Comparison of ENCODE assay signal across 15 cellular contexts in genomic region chr10:98382691-98383101, GRCh38. TPM values are rescaled to one million over a fixed set of nuclear protein-coding genes. Genes with fewer than 3 reads are reported as not detected.
DNase-seq lines count a peak whose midpoint lies in the region; ATAC-seq and TF ChIP-seq lines count a peak whose summit lies in the region.
"Had no signal": no experiment of that assay in that cellular context is flagged by ENCODE, and none has a peak within 500 bp of the region (broad histone marks: within the 10 kb centered on the region; RNA-seq: fewer than 3 reads in every experiment).

No MANE protein-coding gene starts in this region.

- peak overlapping the region; percentile 74 for H2AK5ac ChIP-seq in IMR-90 (ENCODE audit: low read depth, low read length)

- peaks cover 9% of the 10 kb centered on the region for H3K4me1 Mint-ChIP-seq in chondrocyte (ENCODE audit: low read depth)
- H3K4me1 Mint-ChIP-seq: B cell; CD4-positive, CD25-positive, alpha-beta regulatory T cell had no signal

- TF ChIP-seq CTCF in IMR-90 (conservative IDR thresholded peaks at IDR 0.05; ENCODE audit: low read depth, low read length) (no peak), chondrocyte (IDR thresholded peaks at IDR 0.05) (no peak), smooth muscle cell (IDR thresholded peaks at IDR 0.05; ENCODE audit: borderline replicate concordance, insufficient read depth, poor library complexity, severe bottlenecking) (no peak)

- H3K27ac Mint-ChIP-seq in chondrocyte (ENCODE audit: unreplicated experiment) = peak overlapping the region; percentile 22
- H3K27ac Mint-ChIP-seq: B cell had no signal

- H4K91ac ChIP-seq in IMR-90 (ENCODE audit: insufficient read depth, low read depth, low read length) = peak overlapping the region; percentile 58

- ATAC-seq in IMR-90 (ENCODE audit: low read depth) (peak; percentile 8), GM21619 (IDR thresholded peaks at IDR 0.05; ENCODE audit: unreplicated experiment) (no peak), HG03175 (IDR thresholded peaks at IDR 0.05; ENCODE audit: unreplicated experiment) (no peak)

- no peak overlapping the region for H3K56ac ChIP-seq in IMR-90 (ENCODE audit: extremely low read depth, insufficient read depth, low read length)

- peak overlapping the region; percentile 49 for H4K5ac ChIP-seq in IMR-90 (ENCODE audit: low read depth, low read length)

- H3K27me3 Mint-ChIP-seq in chondrocyte (ENCODE audit: low read depth) = no peaks in the 10 kb centered on the region
- H3K27me3 Mint-ChIP-seq: B cell; CD4-positive, CD25-positive, alpha-beta regulatory T cell had no signal

- H3K4me3 ChIP-seq in IMR-90 (ENCODE audit: insufficient read depth, low read depth, low read length) (no peak overlapping the region), mesodermal cell (ENCODE audit: extremely low read depth, insufficient read depth, low read length, poor library complexity, severe bottlenecking) (no peak overlapping the region), smooth muscle cell (no peak overlapping the region)
- H3K4me3 ChIP-seq: SJSA1 had no signal

- 90% methylated on average over 2 of the region's 5 CpGs; no CpG with 5 or more reads in 1 of the 2 experiments for WGBS in IMR-90 (ENCODE audit: extremely low coverage in 2 of 2, insufficient read length in 1 of 2), 2 experiments
- WGBS in mesodermal cell (ENCODE audit: insufficient coverage in 2 of 2), 2 experiments = 98 to 100% methylated on average over 4 to 5 of the region's 5 CpGs
- WGBS in smooth muscle cell (ENCODE audit: low lambda C conversion rate) = 53% methylated on average over 5 of the region's 5 CpGs

- peak overlapping the region; percentile 57 to 66; a peak in 3 of 4 replicates for H4K8ac ChIP-seq in IMR-90 (ENCODE audit: low read depth in 2 of 2, low read length in 2 of 2)

- intact Hi-C loops in IMR-90 (cut with micrococcal nuclease) = no loop called here

- peak; percentile 47 for DNase-seq in IMR-90
- no peak for DNase-seq in chondrocyte (ENCODE audit: low spot score)
- DNase-seq in smooth muscle cell (lab: John Stamatoyannopoulos, UW; ENCODE audit: unreplicated experiment) = no peak
- no peak for DNase-seq in stimulated activated CD4-positive, alpha-beta T cell treated with anti-CD3 and anti-CD28 coated beads, Interleukin-1b, Interleukin-23, amount 100 ng/mL, for 48 hours
- DNase-seq: Caco-2; CD4-positive, CD25-positive, alpha-beta regulatory T cell; DMS153; NCI-H1930; NCI-H748 treated with DMSO at 0.1 percent for 48 hours had no signal

- H3K36me3 ChIP-seq in IMR-90 (ENCODE audit: control insufficient read depth, insufficient read depth, low read length) (peaks cover 12% of the 10 kb centered on the region; the same call in 1 of the 2 replicates), mesodermal cell (ENCODE audit: control insufficient read depth, insufficient read depth, low read length) (peaks cover 5% of the 10 kb centered on the region), smooth muscle cell (ENCODE audit: low read depth) (no peaks in the 10 kb centered on the region)

- H2AFZ ChIP-seq in IMR-90 (replicated peaks; ENCODE audit: low read length, poor library complexity) (peak overlapping the region; percentile 50), smooth muscle cell (ENCODE audit: low read depth) (no peak overlapping the region)

- peak overlapping the region; percentile 67; the same call in 1 of the 3 replicates for H2BK15ac ChIP-seq in IMR-90 (ENCODE audit: low read depth, low read length)

- peak overlapping the region; percentile 61; the same call in 1 of the 2 replicates for H3K27ac ChIP-seq in IMR-90 (ENCODE audit: insufficient read depth, low read length)
- peak overlapping the region; percentile 75 for H3K27ac ChIP-seq in mesodermal cell (ENCODE audit: low read depth, low read length, severe bottlenecking)
- H3K27ac ChIP-seq in smooth muscle cell (ENCODE audit: low read depth) = peak overlapping the region; percentile 57
- H3K27ac ChIP-seq: HL-60 had no signal

- H3K36me3 Mint-ChIP-seq in chondrocyte (ENCODE audit: low read depth) = peaks cover 1% of the 10 kb centered on the region

- in situ Hi-C loops in IMR-90 (cut with MboI; ENCODE audit: low sequenced_read_pairs) = no loop called here

- POLR2A ChIA-PET in IMR-90 (lab: Charles Lee; ENCODE audit: unreplicated experiment) = no interaction called here

- H3K9me3 Mint-ChIP-seq in chondrocyte (ENCODE audit: low read depth) = no peaks in the 10 kb centered on the region

- H3F3A ChIP-seq in smooth muscle cell (ENCODE audit: low read depth) = peaks cover 26% of the 10 kb centered on the region

- no peak for TF ChIP-seq POLR2A in IMR-90 (IDR thresholded peaks at IDR 0.05; ENCODE audit: low read depth, low read length)

- CTCF ChIA-PET in IMR-90 (lab: Yijun Ruan, JAX) = interaction anchor here (0.6 kb wide), 1 partner anchor 43 kb away, joined by 3 read pairs; no protein-coding TSS in a partner anchor

- H3K4me1 ChIP-seq in IMR-90 (ENCODE audit: control insufficient read depth, insufficient read depth, low read length) (peaks cover 27% of the 10 kb centered on the region), mesodermal cell (ENCODE audit: control insufficient read depth, insufficient read depth, low read length, poor library complexity, severe bottlenecking) (peaks cover 28% of the 10 kb centered on the region), smooth muscle cell (ENCODE audit: low read depth) (peaks cover 7% of the 10 kb centered on the region)
- H3K4me1 ChIP-seq: Caco-2 had no signal

- H2BK20ac ChIP-seq in IMR-90 (ENCODE audit: low read depth, low read length) = peak overlapping the region; percentile 58

- no peak for TF ChIP-seq RAD21 in IMR-90 (IDR thresholded peaks at IDR 0.05; ENCODE audit: low read length)

- peak overlapping the region; percentile 61 for H2BK120ac ChIP-seq in IMR-90 (ENCODE audit: low read depth, low read length)

- peak overlapping the region; percentile 85 for H2BK5ac ChIP-seq in IMR-90 (ENCODE audit: low read depth, low read length, poor library complexity, severe bottlenecking)

- no peaks in the 10 kb centered on the region for H4K20me1 ChIP-seq in IMR-90 (ENCODE audit: insufficient read depth, low read length)
- no peaks in the 10 kb centered on the region for H4K20me1 ChIP-seq in smooth muscle cell (ENCODE audit: low read depth)

- H3K9ac ChIP-seq in IMR-90 (ENCODE audit: low read depth, low read length) = no peak overlapping the region
- H3K9ac ChIP-seq in smooth muscle cell (ENCODE audit: low read depth) = no peak overlapping the region

- no peaks in the 10 kb centered on the region for H3K79me2 ChIP-seq in smooth muscle cell (ENCODE audit: low read depth)

- no peak overlapping the region for H3K23ac ChIP-seq in IMR-90 (ENCODE audit: low read depth, low read length)

- H3K4me2 ChIP-seq in IMR-90 (ENCODE audit: low read depth, low read length) (no peak overlapping the region), smooth muscle cell (peak overlapping the region; percentile 12)

- dilution Hi-C loops in IMR-90 (cut with HindIII; ENCODE audit: low sequenced_read_pairs, unreplicated experiment) = no loop called here

- peak overlapping the region; percentile 74 for H3K18ac ChIP-seq in IMR-90 (ENCODE audit: low read depth, low read length)

- H3K27me3 ChIP-seq in IMR-90 (ENCODE audit: control insufficient read depth, insufficient read depth, low read length) (no peaks in the 10 kb centered on the region), smooth muscle cell (ENCODE audit: low read depth) (no peaks in the 10 kb centered on the region)
- H3K27me3 ChIP-seq: SJSA1 had no signal

- H3K14ac ChIP-seq in IMR-90 (replicated peaks; ENCODE audit: low read depth, low read length) = peak overlapping the region; percentile 32

- peak overlapping the region; percentile 17 for H2AK9ac ChIP-seq in IMR-90 (replicated peaks; ENCODE audit: low read depth, low read length, poor library complexity)

- H3K9me3 ChIP-seq in IMR-90 (ENCODE audit: control insufficient read depth, insufficient read depth, low read length) (no peaks in the 10 kb centered on the region), mesodermal cell (ENCODE audit: control insufficient read depth, low read length) (peaks cover 1% of the 10 kb centered on the region), smooth muscle cell (replicated peaks; ENCODE audit: low read depth) (no peaks in the 10 kb centered on the region)
- H3K9me3 ChIP-seq: Caco-2, SJSA1 had no signal

- peaks cover 19% of the 10 kb centered on the region; the same call in 1 of the 2 replicates for H3K9me1 ChIP-seq in IMR-90 (ENCODE audit: insufficient read depth, low read length)

- no TSS peak for BruUV-seq in IMR-90 (replicated peaks; lab: Mats Ljungman, UMichigan)

- H3K4ac ChIP-seq in IMR-90 (ENCODE audit: low read depth, low read length) = peak overlapping the region; percentile 80

- H3K79me1 ChIP-seq in IMR-90 (ENCODE audit: low read depth in 1 of 2, low read length in 2 of 2) = peaks cover 0 to 4% of the 10 kb centered on the region in 2 experiments; a peak in 1 of 4 replicates

- H3K4me3 Mint-ChIP-seq in chondrocyte (ENCODE audit: unreplicated experiment) = no peak overlapping the region
- H3K4me3 Mint-ChIP-seq: B cell; CD4-positive, CD25-positive, alpha-beta regulatory T cell had no signal

TF ChIP-seq in IMR-90, 13 proteins besides CTCF, POLR2A, EP300 and RAD21:
- TF ChIP-seq MAFK (IDR thresholded peaks at IDR 0.05; ENCODE audit: low read depth, low read length) (no peak), USF2 (IDR thresholded peaks at IDR 0.05; ENCODE audit: low read depth, low read length) (no peak), RFX5 (IDR thresholded peaks at IDR 0.05; ENCODE audit: low read depth, low read length) (no peak), CHD1 (IDR thresholded peaks at IDR 0.05; ENCODE audit: low read depth, low read length) (no peak), RCOR1 (IDR thresholded peaks at IDR 0.05; ENCODE audit: insufficient replicate concordance, low read length) (no peak), CEBPB (IDR thresholded peaks at IDR 0.05; ENCODE audit: low read depth, low read length) (peak; percentile 59), FOS (IDR thresholded peaks at IDR 0.05; ENCODE audit: low read depth, low read length) (no peak), MXI1 (IDR thresholded peaks at IDR 0.05; ENCODE audit: borderline replicate concordance, low read depth, low read length) (no peak)
TF ChIP-seq in IMR-90: peak in this region for 1.

RNA-seq across cellular contexts. Expression of gene PYROXD2, which starts 32.3 kb away (rescaled TPM):
- total RNA-seq in IMR-90 (2012; rRNA removed) = 5.8 and 6.5 TPM in 2 replicates
- 16.3 and 16.4 TPM in 2 replicates for polyA plus RNA-seq in IMR-90 (2012; rRNA removed)
- polyA plus RNA-seq in IMR-90 (2012; cell fraction: cytosol; rRNA removed) = 11.1 and 18.4 TPM in 2 replicates
- 78.4 and 95.1 TPM in 2 replicates for polyA plus RNA-seq in IMR-90 (2012; cell fraction: nucleus; rRNA removed; ENCODE audit: low replicate concordance)
- 5.6 to 9.4 TPM (median 8.3 TPM) in 3 replicates for total RNA-seq in chondrocyte
- 16.0 TPM for polyA plus RNA-seq in mesodermal cell (2013, experiment 1 of 2)
- polyA plus RNA-seq in mesodermal cell (2013, experiment 2 of 2) = 9.9 TPM
- total RNA-seq in smooth muscle cell = 3.6 and 51.9 TPM in 2 replicates
- 6.1 and 7.9 TPM in 2 replicates for polyA plus RNA-seq in smooth muscle cell
